8 cellular contexts compared by ENCODE assay signal in the genomic region with DNA sequence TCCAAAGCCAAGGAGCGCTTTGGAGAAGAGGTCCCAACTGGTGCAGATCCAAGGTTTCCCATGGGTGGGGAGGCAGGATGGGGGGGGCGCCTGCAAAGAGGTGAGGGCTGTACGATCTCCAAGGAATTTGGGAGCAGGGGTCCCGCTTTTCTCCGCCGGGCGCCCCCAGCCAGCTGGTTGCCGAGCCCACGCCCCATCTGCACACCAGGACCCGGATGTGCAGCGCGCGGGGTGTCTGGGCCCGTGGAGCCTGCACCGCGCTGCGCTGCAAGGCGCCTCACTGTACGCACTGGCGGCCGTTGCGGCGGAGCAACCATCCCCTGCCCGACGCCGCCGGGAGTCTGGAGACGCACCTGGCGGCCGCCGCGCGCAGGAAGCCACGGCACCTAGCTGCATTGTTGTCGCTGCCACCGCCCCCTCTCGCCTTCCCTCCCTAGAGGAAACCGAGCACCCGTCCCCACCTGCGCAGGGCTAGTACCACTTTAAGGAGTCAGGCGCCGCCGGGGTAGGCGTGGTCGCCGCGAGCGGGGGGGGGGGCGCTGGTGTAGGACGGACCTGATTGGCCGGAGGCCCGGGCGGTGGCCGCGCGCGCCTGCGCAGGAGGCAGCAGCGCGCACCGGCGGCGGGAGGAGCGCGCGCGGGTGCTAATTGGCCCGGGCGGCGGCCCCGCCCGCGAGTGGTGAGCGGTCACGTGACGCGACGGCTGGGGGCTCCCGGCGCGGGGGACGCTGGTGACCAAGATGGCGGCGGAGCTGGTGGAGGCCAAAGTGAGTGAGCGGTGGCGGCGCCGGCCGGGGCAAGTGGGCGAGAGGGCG. TPM values are rescaled to one million over a fixed set of nuclear protein-coding genes. Genes with fewer than 3 reads are reported as not detected.
A peak's percentile ranks its signal among the peaks of the same experiment; 100 is the strongest.
DNase-seq lines count a peak whose midpoint lies in the region; ATAC-seq and TF ChIP-seq lines count a peak whose summit lies in the region.

A gene with protein sequence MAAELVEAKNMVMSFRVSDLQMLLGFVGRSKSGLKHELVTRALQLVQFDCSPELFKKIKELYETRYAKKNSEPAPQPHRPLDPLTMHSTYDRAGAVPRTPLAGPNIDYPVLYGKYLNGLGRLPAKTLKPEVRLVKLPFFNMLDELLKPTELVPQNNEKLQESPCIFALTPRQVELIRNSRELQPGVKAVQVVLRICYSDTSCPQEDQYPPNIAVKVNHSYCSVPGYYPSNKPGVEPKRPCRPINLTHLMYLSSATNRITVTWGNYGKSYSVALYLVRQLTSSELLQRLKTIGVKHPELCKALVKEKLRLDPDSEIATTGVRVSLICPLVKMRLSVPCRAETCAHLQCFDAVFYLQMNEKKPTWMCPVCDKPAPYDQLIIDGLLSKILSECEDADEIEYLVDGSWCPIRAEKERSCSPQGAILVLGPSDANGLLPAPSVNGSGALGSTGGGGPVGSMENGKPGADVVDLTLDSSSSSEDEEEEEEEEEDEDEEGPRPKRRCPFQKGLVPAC (plus strand): TSS at position 716 of the 815 bp plus-strand sequence. CDS start 25 bp downstream, at position 741.

- TF ChIP-seq CTCF in OCI-LY3 (IDR thresholded peaks at IDR 0.05; ENCODE audit: low read depth, low read length) (no peak), epithelial cell of esophagus (IDR thresholded peaks at IDR 0.05; ENCODE audit: insufficient read depth, low read depth, low read length, missing control alignments) (no peak), mucosa of descending colon (IDR thresholded peaks at IDR 0.05) (no peak)

- peak within 1 kb of the TSS; percentile 93 for H3K4me2 ChIP-seq in OCI-LY3 (ENCODE audit: low read length)

- H3K4me3 ChIP-seq in OCI-LY3 (ENCODE audit: low read length) (peak within 1 kb of the TSS; percentile 86), epithelial cell of esophagus (ENCODE audit: low read length) (peak within 1 kb of the TSS; percentile 86), mucosa of descending colon (peak within 1 kb of the TSS; percentile 84)

- ATAC-seq in GM21515 (IDR thresholded peaks at IDR 0.05; ENCODE audit: unreplicated experiment) (peak; percentile 80), mucosa of descending colon (peak; percentile 95)

- no peaks in the 10 kb centered on the region for H3K27me3 ChIP-seq in OCI-LY3 (ENCODE audit: low read depth, low read length)

- H2AFZ ChIP-seq in OCI-LY3 (ENCODE audit: low read depth, low read length), result peak within 1 kb of the TSS; percentile 74; the same call in 1 of the 2 replicates

- intact Hi-C loops in mucosa of descending colon (cut with DNase I, micrococcal nuclease), result no loop called here

- H3K79me2 ChIP-seq in OCI-LY3 (ENCODE audit: low read length), result peaks cover 41% of the 10 kb centered on the region

- peak within 1 kb of the TSS; percentile 75 for H3K9ac ChIP-seq in OCI-LY3 (ENCODE audit: low read length)

- H4K20me1 ChIP-seq in OCI-LY3 (ENCODE audit: insufficient read depth, low read length), result peaks cover 21% of the 10 kb centered on the region

- H3K27ac ChIP-seq in OCI-LY3 (ENCODE audit: low read length), result peak within 1 kb of the TSS; percentile 45

- peaks cover 10% of the 10 kb centered on the region for H3K4me1 ChIP-seq in OCI-LY3 (ENCODE audit: low read length)
- H3K4me1 ChIP-seq in mucosa of descending colon (ENCODE audit: low read depth), result peaks cover 24% of the 10 kb centered on the region

- no peaks in the 10 kb centered on the region for H3K9me3 ChIP-seq in OCI-LY3 (ENCODE audit: insufficient read depth, low read length)
- no peaks in the 10 kb centered on the region for H3K9me3 ChIP-seq in mucosa of descending colon

- H3K36me3 ChIP-seq in OCI-LY3 (replicated peaks; ENCODE audit: low read depth, low read length) (no peaks in the 10 kb centered on the region), mucosa of descending colon (ENCODE audit: low read depth) (no peaks in the 10 kb centered on the region)

- DNase-seq in D341Med (ENCODE audit: low spot score) (peak; percentile 100), HuH-7.5 (ENCODE audit: low spot score) (peak; percentile 99), activated T-cell treated with anti-CD3 and anti-CD28 coated beads for 24 hours (ENCODE audit: low read depth) (peak; percentile 92), epithelial cell of esophagus (ENCODE audit: low read depth) (peak; percentile 96), mucosa of descending colon (peak; percentile 93 to 97 (median 97))
- peak; percentile 94 for DNase-seq in stimulated activated CD8-positive, alpha-beta memory T cell treated with anti-CD3 and anti-CD28 coated beads, Interleukin-4, amount 100 ng/mL, for 24 hours (ENCODE audit: low read depth)

RNA-seq across cellular contexts. Expression of the gene that starts here (rescaled TPM):
- 10 to 100 TPM; 27.4 to 44.6 (median 29.5) TPM for total RNA-seq in mucosa of descending colon

Comparison
In these comparisons a context has a peak if more than half of its experiments do, and no peak if none do; other contexts are left out.
1. Peak in every context shown above with its lines: DNase-seq, ATAC-seq, H3K4me3 ChIP-seq and H3K27ac ChIP-seq.